11 cellular contexts compared by ENCODE assay signal in the genomic region with DNA sequence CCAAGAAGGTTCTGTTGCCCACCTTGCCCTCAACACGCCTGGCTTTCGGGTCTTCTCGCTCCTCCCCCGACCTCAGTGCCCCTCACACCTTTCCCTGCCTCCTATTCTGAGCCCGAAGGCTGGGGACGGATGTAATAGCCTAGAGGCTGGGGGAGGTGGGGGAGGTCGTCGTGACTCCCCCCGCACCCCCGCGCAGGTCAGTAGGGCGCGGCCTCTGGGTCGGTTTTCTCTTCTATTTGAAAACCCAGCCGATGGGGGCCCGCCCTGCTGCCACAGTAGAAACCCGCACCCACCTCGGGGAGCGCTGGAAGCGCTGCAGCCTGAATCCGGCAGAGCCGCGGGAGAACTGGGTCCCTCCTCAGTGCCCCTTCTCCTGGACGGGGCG. TPM values are rescaled to one million over a fixed set of nuclear protein-coding genes. Genes with fewer than 3 reads are reported as not detected.
DNase-seq lines count a peak whose midpoint lies in the region; ATAC-seq and TF ChIP-seq lines count a peak whose summit lies in the region.
"Had no signal": no experiment of that assay in that cellular context is flagged by ENCODE, and none has a peak within 500 bp of the region (broad histone marks: within the 10 kb centered on the region; RNA-seq: fewer than 3 reads in every experiment).

No MANE protein-coding gene starts in this region.

- POLR2A ChIA-PET in activated CD4-positive, alpha-beta T cell treated with anti-CD3 and anti-CD28 coated beads, Interleukin-2, amount 10 ng/mL, durations not matched to agents 7 days and 5 days (lab: Charles Lee): no interaction called here

- no peak for TF ChIP-seq CTCF in brain (conservative IDR thresholded peaks at IDR 0.05)
- no peak for TF ChIP-seq CTCF in suprapubic skin (IDR thresholded peaks at IDR 0.05)

- no peak for DNase-seq in activated CD4-positive, alpha-beta T cell treated with anti-CD3 and anti-CD28 coated beads, Interleukin-2, amount 10 ng/mL, durations not matched to agents 7 days and 5 days
- no peak for DNase-seq in activated CD4-positive, alpha-beta T cell treated with anti-CD3 and anti-CD28 coated beads, Interleukin-2, amount 50 U/mL, for 4 hours
- no peak for DNase-seq in suprapubic skin (ENCODE audit: low spot score in 2 of 2)
- DNase-seq in NCI-H1436 treated with DMSO at 0.1 percent for 48 hours (lab: John Stamatoyannopoulos, UW): no peak
- no peak for DNase-seq in superior temporal gyrus (ENCODE audit: extremely low spot score)
- DNase-seq: cerebellar nuclear complex had no signal

- H3K27me3 ChIP-seq in suprapubic skin: peaks cover 17% of the 10 kb centered on the region

- TF ChIP-seq POLR2A in suprapubic skin (IDR thresholded peaks at IDR 0.05): no peak

- CTCF ChIA-PET in activated CD4-positive, alpha-beta T cell treated with anti-CD3 and anti-CD28 coated beads, Interleukin-2, amount 10 ng/mL, durations not matched to agents 7 days and 5 days (lab: Charles Lee): no interaction called here

- no peak for TF ChIP-seq EP300 in suprapubic skin (IDR thresholded peaks at IDR 0.05)

- H3K27ac ChIP-seq in mesodermal cell (ENCODE audit: low read depth, low read length, severe bottlenecking) (no peak overlapping the region), suprapubic skin (no peak overlapping the region)

- H3K9me3 Mint-ChIP-seq in activated CD4-positive, alpha-beta T cell treated with anti-CD3 and anti-CD28 coated beads, Interleukin-2, amount 10 ng/mL, durations not matched to agents 7 days and 5 days: no peaks in the 10 kb centered on the region
- H3K9me3 Mint-ChIP-seq in brain: peaks cover 0 to 7% (median 2%) of the 10 kb centered on the region in 5 experiments

- H3K4me3 Mint-ChIP-seq in activated CD4-positive, alpha-beta T cell treated with anti-CD3 and anti-CD28 coated beads, Interleukin-2, amount 10 ng/mL, durations not matched to agents 7 days and 5 days: peak overlapping the region; percentile 56
- peak overlapping the region; percentile 84 to 89 (median 85) for H3K4me3 Mint-ChIP-seq in brain

- H3K36me3 ChIP-seq in mesodermal cell (ENCODE audit: control insufficient read depth, insufficient read depth, low read length) (peaks cover 11% of the 10 kb centered on the region), suprapubic skin (no peaks in the 10 kb centered on the region)

- H3K27ac Mint-ChIP-seq in activated CD4-positive, alpha-beta T cell treated with anti-CD3 and anti-CD28 coated beads, Interleukin-2, amount 10 ng/mL, durations not matched to agents 7 days and 5 days: no peak overlapping the region
- H3K27ac Mint-ChIP-seq in brain: peak overlapping the region in 2 of 5 experiments; percentile 41 to 76

- H3K4me1 ChIP-seq in mesodermal cell (ENCODE audit: control insufficient read depth, insufficient read depth, low read length, poor library complexity, severe bottlenecking) (peaks cover 11% of the 10 kb centered on the region), suprapubic skin (peaks cover 11% of the 10 kb centered on the region)

- H3K4me3 ChIP-seq in mesodermal cell (ENCODE audit: extremely low read depth, insufficient read depth, low read length, poor library complexity, severe bottlenecking): peak overlapping the region; percentile 76
- H3K4me3 ChIP-seq in suprapubic skin: peak overlapping the region; percentile 74

- peaks cover 7% of the 10 kb centered on the region for H3K4me1 Mint-ChIP-seq in activated CD4-positive, alpha-beta T cell treated with anti-CD3 and anti-CD28 coated beads, Interleukin-2, amount 10 ng/mL, durations not matched to agents 7 days and 5 days
- peaks cover 14% of the 10 kb centered on the region for H3K4me1 Mint-ChIP-seq in brain

- H3K9me3 ChIP-seq in mesodermal cell (ENCODE audit: control insufficient read depth, low read length): no peaks in the 10 kb centered on the region
- no peaks in the 10 kb centered on the region for H3K9me3 ChIP-seq in suprapubic skin

- no peak for ATAC-seq in GM21529 (IDR thresholded peaks at IDR 0.05; ENCODE audit: unreplicated experiment)

- WGBS in mesodermal cell (ENCODE audit: insufficient coverage in 2 of 2), 2 experiments: 12 to 16% methylated on average over 17 to 23 of the region's 25 CpGs
- 59% methylated on average over 23 of the region's 25 CpGs for WGBS in suprapubic skin

- peaks cover 70% of the 10 kb centered on the region for H3K27me3 Mint-ChIP-seq in activated CD4-positive, alpha-beta T cell treated with anti-CD3 and anti-CD28 coated beads, Interleukin-2, amount 10 ng/mL, durations not matched to agents 7 days and 5 days
- peaks cover 47% of the 10 kb centered on the region for H3K27me3 Mint-ChIP-seq in brain

- no peaks in the 10 kb centered on the region for H3K36me3 Mint-ChIP-seq in activated CD4-positive, alpha-beta T cell treated with anti-CD3 and anti-CD28 coated beads, Interleukin-2, amount 10 ng/mL, durations not matched to agents 7 days and 5 days (ENCODE audit: low read depth)
- no peaks in the 10 kb centered on the region for H3K36me3 Mint-ChIP-seq in brain

RNA-seq across cellular contexts. Expression of gene RBPMS2, which starts 1.0 kb away (rescaled TPM):
- total RNA-seq in activated CD4-positive, alpha-beta T cell treated with anti-CD3 and anti-CD28 coated beads, Interleukin-2, amount 10 ng/mL, durations not matched to agents 7 days and 5 days: under 1 TPM in 1 of 2 experiments, not detected in 1; 0.10 TPM
- 4.5 TPM for polyA plus RNA-seq in brain (ENCODE audit: insufficient read depth, low read depth, low replicate concordance)
- polyA plus RNA-seq in mesodermal cell (2013, experiment 1 of 2): 53.5 TPM
- 50.4 TPM for polyA plus RNA-seq in mesodermal cell (2013, experiment 2 of 2)
- 1 to 10 TPM in 1 of 4 donors, under 1 TPM in 3; 0.68 to 1.1 (median 0.79) TPM for total RNA-seq in suprapubic skin
- total RNA-seq: myocyte, temporal lobe had no signal

RNA-seq across cellular contexts. Expression of gene PIF1, which starts 49.1 kb away (rescaled TPM):
- total RNA-seq in activated CD4-positive, alpha-beta T cell treated with anti-CD3 and anti-CD28 coated beads, Interleukin-2, amount 10 ng/mL, durations not matched to agents 7 days and 5 days: 10 to 100 TPM; 56.8 to 66.1 TPM
- 3.4 TPM for polyA plus RNA-seq in brain (ENCODE audit: insufficient read depth, low read depth, low replicate concordance)
- polyA plus RNA-seq in mesodermal cell (2013, experiment 1 of 2): 16.5 TPM
- 17.4 TPM for polyA plus RNA-seq in mesodermal cell (2013, experiment 2 of 2)
- total RNA-seq in suprapubic skin: 1 to 10 TPM in 3 of 4 donors, under 1 TPM in 1; 0.42 to 5.9 (median 1.5) TPM

Comparison
In these comparisons a context has a peak if more than half of its experiments do, and no peak if none do; other contexts are left out.
1. RNA of gene PIF1, which starts 49.1 kb away (total RNA-seq): 56.8 to 66.1 TPM in activated CD4-positive, alpha-beta T cell treated with anti-CD3 and anti-CD28 coated beads, Interleukin-2, amount 10 ng/mL, durations not matched to agents 7 days and 5 days; 0.42 to 5.9 TPM in suprapubic skin; every median in the first group is over 4 times any median in the second.